16 cellular contexts compared by ENCODE assay signal in the genomic region with DNA sequence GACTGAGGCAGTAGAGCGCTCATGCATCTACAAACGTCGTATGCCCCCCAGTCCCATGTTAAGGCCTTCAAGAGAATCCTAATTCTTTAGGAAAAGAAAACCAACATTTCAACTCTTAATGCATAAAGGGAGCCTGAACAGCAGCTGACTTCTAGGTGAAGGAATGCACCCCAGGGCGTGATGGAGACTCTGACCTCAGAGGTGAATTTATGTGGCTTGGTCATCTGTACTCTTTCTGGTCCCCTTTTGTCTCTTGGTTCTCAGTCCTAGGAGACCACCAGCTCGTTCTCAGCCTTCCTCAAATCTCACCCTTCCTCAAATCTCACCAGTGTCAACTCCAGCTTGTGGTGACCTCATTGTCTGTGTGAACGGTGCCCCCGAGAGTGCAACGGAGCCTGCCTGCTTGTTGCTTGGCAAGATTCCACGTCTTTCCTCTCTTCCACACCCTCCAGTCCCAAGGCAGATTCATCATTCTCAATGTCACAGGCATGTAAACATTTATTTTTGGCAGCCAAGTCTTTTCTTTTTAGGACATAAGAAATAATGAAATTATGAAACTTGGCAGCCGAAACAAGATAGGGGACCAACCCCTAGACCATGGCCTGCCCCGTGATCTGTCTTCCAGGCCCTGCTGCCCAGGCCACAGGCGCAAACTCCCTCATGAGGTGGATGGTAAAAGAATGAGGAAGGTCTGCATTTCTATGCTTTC.
"Had no signal": no experiment of that assay in that cellular context is flagged by ENCODE, and none has a peak within 500 bp of the region (broad histone marks: within the 10 kb centered on the region; RNA-seq: fewer than 3 reads in every experiment).

No MANE protein-coding gene starts in this region.

- H3K9me3 Mint-ChIP-seq: natural killer cell; stimulated activated effector memory CD8-positive, alpha-beta T cell treated with anti-CD3 and anti-CD28 coated beads, Interleukin-12 subunit alpha, Interleukin-12 subunit beta, amount 100 ng/mL, for 72 hours had no signal

- H3K36me3 Mint-ChIP-seq: natural killer cell; stimulated activated effector memory CD8-positive, alpha-beta T cell treated with anti-CD3 and anti-CD28 coated beads, Interleukin-12 subunit alpha, Interleukin-12 subunit beta, amount 100 ng/mL, for 72 hours had no signal

- H3K4me3 Mint-ChIP-seq: activated naive CD8-positive, alpha-beta T cell; dendritic cell treated with granulocyte-macrophage colony-stimulating factor and Interleukin-4, amounts not matched to agents 40 ng/mL and 50 ng/mL, for 4 days; natural killer cell; stimulated activated effector memory CD8-positive, alpha-beta T cell treated with anti-CD3 and anti-CD28 coated beads, Interleukin-12 subunit alpha, Interleukin-12 subunit beta, amount 100 ng/mL, for 72 hours had no signal

- H3K27ac Mint-ChIP-seq: activated naive CD8-positive, alpha-beta T cell; dendritic cell treated with granulocyte-macrophage colony-stimulating factor and Interleukin-4, amounts not matched to agents 40 ng/mL and 50 ng/mL, for 4 days; natural killer cell; stimulated activated effector memory CD8-positive, alpha-beta T cell treated with anti-CD3 and anti-CD28 coated beads, Interleukin-12 subunit alpha, Interleukin-12 subunit beta, amount 100 ng/mL, for 72 hours had no signal

- DNase-seq: activated CD4-positive, CD25-positive, alpha-beta regulatory T cell treated with anti-CD3 and anti-CD28 coated beads, Interleukin-2, amount 50 U/mL, for 72 hours; effector CD8-positive, alpha-beta T cell; mesenchymal stem cell; natural killer cell; ovary; stimulated activated CD4-positive, alpha-beta T cell treated with anti-CD3 and anti-CD28 coated beads, Interleukin-4, amount 100 ng/mL, for 24 hours; stomach; SW 1271; T-helper 2 cell; testis had no signal

- H3K4me3 ChIP-seq: ovary, stomach, testis had no signal

- H3K4me1 ChIP-seq: foreskin keratinocyte, testis had no signal

- H3K27me3 ChIP-seq: ovary, stomach, testis had no signal

- H3K36me3 ChIP-seq: ovary, stomach had no signal

- H3K4me1 Mint-ChIP-seq: natural killer cell had no signal

- H3K9me3 ChIP-seq: ovary, testis had no signal

- H3K27ac ChIP-seq: foreskin keratinocyte, ovary, testis, VCaP had no signal

- H3K27me3 Mint-ChIP-seq: activated naive CD8-positive, alpha-beta T cell; dendritic cell treated with granulocyte-macrophage colony-stimulating factor and Interleukin-4, amounts not matched to agents 40 ng/mL and 50 ng/mL, for 4 days had no signal

- ATAC-seq: foreskin keratinocyte; natural killer cell; sciatic nerve; stimulated activated effector memory CD8-positive, alpha-beta T cell treated with anti-CD3 and anti-CD28 coated beads, Interleukin-12 subunit alpha, Interleukin-12 subunit beta, amount 100 ng/mL, for 72 hours had no signal
